Comparison of ENCODE assay signal across 18 cellular contexts in genomic region chr1:29581256-29581655, GRCh38.
DNase-seq lines count a peak whose midpoint lies in the region; ATAC-seq, FAIRE-seq and TF ChIP-seq lines count a peak whose summit lies in the region.
"Had no signal": no experiment of that assay in that cellular context is flagged by ENCODE, and none has a peak within 500 bp of the region (broad histone marks: within the 10 kb centered on the region; RNA-seq: fewer than 3 reads in every experiment).

No MANE protein-coding gene starts in this region.

- 71 to 76% methylated on average over 4 of the region's 4 CpGs for WGBS in tibial nerve, 2 donors

- no peak for TF ChIP-seq POLR2A in tibial nerve (IDR thresholded peaks at IDR 0.05)

- H3K27me3 ChIP-seq in astrocyte (ENCODE audit: insufficient read depth, low read length): no peaks in the 10 kb centered on the region
- no peaks in the 10 kb centered on the region for H3K27me3 ChIP-seq in keratinocyte (ENCODE audit: control insufficient read depth, extremely low read depth, insufficient read depth, low read length)
- H3K27me3 ChIP-seq in tibial nerve: no peaks in the 10 kb centered on the region
- H3K27me3 ChIP-seq: BLaER1 treated with 17β-estradiol and CSF1 and Interleukin-3, amounts not matched to agents 10 nM and 100 nM had no signal

- H3K4me3 ChIP-seq in astrocyte (ENCODE audit: insufficient read depth, low read depth, low read length) (no peak overlapping the region), epithelial cell of esophagus (ENCODE audit: low read length) (no peak overlapping the region), keratinocyte (ENCODE audit: control insufficient read depth in 2 of 3, extremely low read depth in 1 of 3, insufficient read depth in 2 of 3, low read depth in 1 of 3, low read length in 3 of 3) (no peak overlapping the region), tibial nerve (no peak overlapping the region)
- H3K4me3 ChIP-seq: BLaER1 treated with 17β-estradiol and CSF1 and Interleukin-3, amounts not matched to agents 10 nM and 100 nM; GM12878 had no signal

- no peak overlapping the region for H3K27ac ChIP-seq in astrocyte (ENCODE audit: low read depth, low read length)
- no peak overlapping the region for H3K27ac ChIP-seq in keratinocyte (ENCODE audit: control insufficient read depth, insufficient read depth, low read length)
- no peak overlapping the region for H3K27ac ChIP-seq in tibial nerve
- H3K27ac ChIP-seq: BLaER1 treated with 17β-estradiol and CSF1 and Interleukin-3, amounts not matched to agents 10 nM and 100 nM had no signal

- H3K36me3 ChIP-seq in astrocyte (ENCODE audit: insufficient read depth, low read length): no peaks in the 10 kb centered on the region
- no peaks in the 10 kb centered on the region for H3K36me3 ChIP-seq in keratinocyte (ENCODE audit: control insufficient read depth in 2 of 2, extremely low read depth in 1 of 2, insufficient read depth in 2 of 2, low read length in 2 of 2)
- no peaks in the 10 kb centered on the region for H3K36me3 ChIP-seq in tibial nerve
- H3K36me3 ChIP-seq: BLaER1 treated with 17β-estradiol and CSF1 and Interleukin-3, amounts not matched to agents 10 nM and 100 nM had no signal

- H3K9me3 Mint-ChIP-seq in astrocyte (ENCODE audit: unreplicated experiment): no peaks in the 10 kb centered on the region
- H3K9me3 Mint-ChIP-seq: CD8-positive, alpha-beta T cell; H9; IgD-negative memory B cell had no signal

- H2AFZ ChIP-seq in astrocyte (ENCODE audit: low read depth, low read length) (no peak overlapping the region), keratinocyte (ENCODE audit: control insufficient read depth, low read length) (no peak overlapping the region)

- peaks cover 13% of the 10 kb centered on the region for H3K4me1 Mint-ChIP-seq in astrocyte (ENCODE audit: low read depth, unreplicated experiment)
- H3K4me1 Mint-ChIP-seq: B cell, IgD-negative memory B cell had no signal

- H3K27me3 Mint-ChIP-seq in astrocyte (ENCODE audit: low read depth, unreplicated experiment): peaks cover 8% of the 10 kb centered on the region

- H4K20me1 ChIP-seq in astrocyte (ENCODE audit: insufficient read depth, low read length) (no peaks in the 10 kb centered on the region), keratinocyte (ENCODE audit: control insufficient read depth, extremely low read depth, insufficient read depth, low read length) (no peaks in the 10 kb centered on the region)
- H4K20me1 ChIP-seq: BLaER1 treated with 17β-estradiol and CSF1 and Interleukin-3, amounts not matched to agents 10 nM and 100 nM had no signal

- no peaks in the 10 kb centered on the region for H3K9me3 ChIP-seq in astrocyte (ENCODE audit: insufficient read depth, low read depth, low read length)
- H3K9me3 ChIP-seq in keratinocyte (ENCODE audit: control insufficient read depth, low read depth, low read length): no peaks in the 10 kb centered on the region
- peaks cover 0 to 4% (median 0%) of the 10 kb centered on the region in 4 donors for H3K9me3 ChIP-seq in tibial nerve

- no peak overlapping the region for H3K9ac ChIP-seq in astrocyte (ENCODE audit: low read length)
- no peak overlapping the region for H3K9ac ChIP-seq in keratinocyte (ENCODE audit: control insufficient read depth, extremely low read depth, insufficient read depth, low read length)
- H3K9ac ChIP-seq: BLaER1 treated with 17β-estradiol and CSF1 and Interleukin-3, amounts not matched to agents 10 nM and 100 nM had no signal

- ATAC-seq in HG03457 (IDR thresholded peaks at IDR 0.05; ENCODE audit: unreplicated experiment): no peak
- ATAC-seq: CD8-positive, alpha-beta T cell; GM12878; HepG2 had no signal

- H3K4me1 ChIP-seq in astrocyte (ENCODE audit: insufficient read depth, low read length) (peaks cover 20% of the 10 kb centered on the region), keratinocyte (ENCODE audit: control insufficient read depth, extremely low read depth, insufficient read depth, low read length) (peaks cover 48% of the 10 kb centered on the region), tibial nerve (no peaks in the 10 kb centered on the region)
- H3K4me1 ChIP-seq: BLaER1 treated with 17β-estradiol and CSF1 and Interleukin-3, amounts not matched to agents 10 nM and 100 nM had no signal

- H3K4me3 Mint-ChIP-seq in astrocyte (ENCODE audit: unreplicated experiment): no peak overlapping the region
- H3K4me3 Mint-ChIP-seq: B cell; CD8-positive, alpha-beta T cell; H9; IgD-negative memory B cell had no signal

- no peaks in the 10 kb centered on the region for H3K36me3 Mint-ChIP-seq in astrocyte (ENCODE audit: low read depth, unreplicated experiment)
- H3K36me3 Mint-ChIP-seq: CD8-positive, alpha-beta T cell; IgD-negative memory B cell had no signal

- dilution Hi-C loops in keratinocyte (cut with MboI; ENCODE audit: extremely low pct_ligation_motif_present, low sequenced_read_pairs): no loop called here

- no peaks in the 10 kb centered on the region for H3K79me2 ChIP-seq in astrocyte (ENCODE audit: insufficient read depth, low read length)
- H3K79me2 ChIP-seq in keratinocyte (ENCODE audit: control insufficient read depth, insufficient read depth, low read length): no peaks in the 10 kb centered on the region

- no peak for TF ChIP-seq CTCF in astrocyte (IDR thresholded peaks at IDR 0.05; ENCODE audit: insufficient read depth, low read depth, low read length)
- no peak for TF ChIP-seq CTCF in epithelial cell of esophagus (IDR thresholded peaks at IDR 0.05; ENCODE audit: insufficient read depth, low read depth, low read length, missing control alignments)
- TF ChIP-seq CTCF in keratinocyte (optimal IDR thresholded peaks at IDR 0.05 in 1 of 3, IDR thresholded peaks at IDR 0.05 in 1 of 3, conservative IDR thresholded peaks at IDR 0.05 in 1 of 3; ENCODE audit: extremely low read depth in 1 of 3, insufficient read depth in 2 of 3, low read length in 3 of 3): no peak
- no peak for TF ChIP-seq CTCF in tibial nerve (IDR thresholded peaks at IDR 0.05)

- DNase-seq in ELF-1 (ENCODE audit: low read depth, low spot score) (peak; percentile 6), astrocyte (ENCODE audit: low read depth) (peak; percentile 68), epithelial cell of esophagus (ENCODE audit: low read depth) (peak; percentile 42), keratinocyte (ENCODE audit: low read depth, low spot score) (no peak), SK-N-DZ (ENCODE audit: low spot score) (no peak), tibial nerve (ENCODE audit: low spot score in 2 of 2) (no peak)
- DNase-seq: 8988T; Calu3; CD8-positive, alpha-beta T cell; DMS79 treated with DMSO at 0.1 percent for 48 hours; H9 had no signal

- FAIRE-seq in astrocyte (lab: Jason Lieb, UNC): no peak
- FAIRE-seq in keratinocyte (lab: Jason Lieb, UNC): peak; percentile 87
- FAIRE-seq: GM12878, H1, HepG2 had no signal

- H3K9me1 ChIP-seq in keratinocyte (ENCODE audit: control insufficient read depth, extremely low read depth, insufficient read depth, low read length): no peaks in the 10 kb centered on the region

- H3K27ac Mint-ChIP-seq in astrocyte (ENCODE audit: unreplicated experiment): no peak overlapping the region
- H3K27ac Mint-ChIP-seq: B cell; CD8-positive, alpha-beta T cell; H9; IgD-negative memory B cell had no signal

- TF ChIP-seq EP300 in tibial nerve (IDR thresholded peaks at IDR 0.05): no peak

- H3K4me2 ChIP-seq in astrocyte (ENCODE audit: low read length) (no peak overlapping the region), keratinocyte (ENCODE audit: control insufficient read depth, extremely low read depth, insufficient read depth, low read depth, low read length) (peak overlapping the region; percentile 19)
- H3K4me2 ChIP-seq: BLaER1 treated with 17β-estradiol and CSF1 and Interleukin-3, amounts not matched to agents 10 nM and 100 nM had no signal

Comparison
In these comparisons a context has a peak if more than half of its experiments do, and no peak if none do; other contexts are left out.
1. DNase-seq: peak in ELF-1 (single experiment), astrocyte (single experiment) and epithelial cell of esophagus (single experiment); none in keratinocyte (single experiment), SK-N-DZ (single experiment) and tibial nerve (0 of 2).